In genomic region chr1:62159940-62160348, GRCh38 we compare ENCODE assay signal across 15 cellular contexts. TPM values are rescaled to one million over a fixed set of nuclear protein-coding genes. Genes with fewer than 3 reads are reported as not detected.
DNase-seq lines count a peak whose midpoint lies in the region; ATAC-seq and TF ChIP-seq lines count a peak whose summit lies in the region.
"Had no signal": no experiment of that assay in that cellular context is flagged by ENCODE, and none has a peak within 500 bp of the region (broad histone marks: within the 10 kb centered on the region; RNA-seq: fewer than 3 reads in every experiment).

No MANE protein-coding gene starts in this region.

- in situ Hi-C loops in G401 (cut with HindIII; ENCODE audit: low sequenced_read_pairs) = no loop called here

- H3K9me3 Mint-ChIP-seq in activated T-helper 17 cell treated with anti-CD3 and anti-CD28 coated beads, Interleukin-2, amount 50 U/mL, for 72 hours = no peaks in the 10 kb centered on the region
- peaks cover 0 to 2% (median 0%) of the 10 kb centered on the region in 7 donors for H3K9me3 Mint-ChIP-seq in CD14-positive monocyte
- H3K9me3 Mint-ChIP-seq: CD8-positive, alpha-beta T cell; stimulated activated naive CD8-positive, alpha-beta T cell treated with anti-CD3 and anti-CD28 coated beads, Interleukin-15, Interleukin-2, amounts not matched to agents 100 ng/mL and 50 ng/mL, for 24 hours had no signal

- DNase-seq in G401 (ENCODE audit: low spot score) = peak; percentile 66
- no peak for DNase-seq in CD14-positive monocyte (ENCODE audit: low spot score)
- no peak for DNase-seq in DMS53 treated with DMSO at 0.1 percent for 48 hours (lab: John Stamatoyannopoulos, UW; ENCODE audit: unreplicated experiment)
- DNase-seq: amygdala; CD8-positive, alpha-beta T cell; NCI-H2171 treated with DMSO at 0.1 percent for 48 hours; T-helper 9 cell had no signal

- H3K36me3 Mint-ChIP-seq in activated T-helper 17 cell treated with anti-CD3 and anti-CD28 coated beads, Interleukin-2, amount 50 U/mL, for 72 hours (ENCODE audit: low read depth) = peaks cover 16% of the 10 kb centered on the region
- H3K36me3 Mint-ChIP-seq in CD14-positive monocyte = no peaks in the 10 kb centered on the region

- no peak overlapping the region for H3K27ac Mint-ChIP-seq in activated T-helper 17 cell treated with anti-CD3 and anti-CD28 coated beads, Interleukin-2, amount 50 U/mL, for 72 hours
- H3K27ac Mint-ChIP-seq in CD14-positive monocyte = no peak overlapping the region
- H3K27ac Mint-ChIP-seq: CD8-positive, alpha-beta T cell; stimulated activated naive CD8-positive, alpha-beta T cell treated with anti-CD3 and anti-CD28 coated beads, Interleukin-15, Interleukin-2, amounts not matched to agents 100 ng/mL and 50 ng/mL, for 24 hours had no signal

- ATAC-seq in GM19452 (IDR thresholded peaks at IDR 0.05; ENCODE audit: unreplicated experiment) (peak; percentile 82), HG02884 (IDR thresholded peaks at IDR 0.05; ENCODE audit: unreplicated experiment) (peak; percentile 75), HG03469 (IDR thresholded peaks at IDR 0.05; ENCODE audit: unreplicated experiment) (peak; percentile 62), GM18858 (IDR thresholded peaks at IDR 0.05; ENCODE audit: unreplicated experiment) (no peak)
- no peak for ATAC-seq in activated T-helper 17 cell treated with anti-CD3 and anti-CD28 coated beads, Interleukin-2, amount 50 U/mL, for 72 hours (replicated peaks)
- ATAC-seq: CD8-positive, alpha-beta T cell had no signal

- intact Hi-C loops in CD14-positive monocyte (cut with micrococcal nuclease) = no loop called here

- no peaks in the 10 kb centered on the region for H3K27me3 Mint-ChIP-seq in activated T-helper 17 cell treated with anti-CD3 and anti-CD28 coated beads, Interleukin-2, amount 50 U/mL, for 72 hours
- H3K27me3 Mint-ChIP-seq in CD14-positive monocyte (ENCODE audit: low read depth in 3 of 3) = peaks cover 0 to 5% (median 0%) of the 10 kb centered on the region in 3 donors
- H3K27me3 Mint-ChIP-seq: stimulated activated naive CD8-positive, alpha-beta T cell treated with anti-CD3 and anti-CD28 coated beads, Interleukin-15, Interleukin-2, amounts not matched to agents 100 ng/mL and 50 ng/mL, for 24 hours had no signal

- no peak for TF ChIP-seq CTCF in CD14-positive monocyte (IDR thresholded peaks at IDR 0.05)

- no peak overlapping the region for H3K4me3 Mint-ChIP-seq in activated T-helper 17 cell treated with anti-CD3 and anti-CD28 coated beads, Interleukin-2, amount 50 U/mL, for 72 hours
- H3K4me3 Mint-ChIP-seq in CD14-positive monocyte = no peak overlapping the region
- H3K4me3 Mint-ChIP-seq: CD8-positive, alpha-beta T cell; stimulated activated naive CD8-positive, alpha-beta T cell treated with anti-CD3 and anti-CD28 coated beads, Interleukin-15, Interleukin-2, amounts not matched to agents 100 ng/mL and 50 ng/mL, for 24 hours had no signal

- no peaks in the 10 kb centered on the region for H3K4me1 Mint-ChIP-seq in activated T-helper 17 cell treated with anti-CD3 and anti-CD28 coated beads, Interleukin-2, amount 50 U/mL, for 72 hours
- no peaks in the 10 kb centered on the region for H3K4me1 Mint-ChIP-seq in CD14-positive monocyte

RNA-seq across cellular contexts. Expression of gene L1TD1, which starts 34.7 kb away (rescaled TPM):
- total RNA-seq in G401 (2014; rRNA removed; shearing (Covaris generic)) = not detected in 2 replicates
- total RNA-seq in activated T-helper 17 cell treated with anti-CD3 and anti-CD28 coated beads, Interleukin-2, amount 50 U/mL, for 72 hours = not detected
- under 1 TPM; 0.12 to 0.22 TPM for polyA plus RNA-seq in CD14-positive monocyte
- total RNA-seq: CD8-positive, alpha-beta T cell; osteoblast; skeletal muscle tissue had no signal

Comparison
In these comparisons a context has a peak if more than half of its experiments do, and no peak if none do; other contexts are left out.
1. ATAC-seq: peak in GM19452 (single experiment), HG02884 (single experiment) and HG03469 (single experiment); none in GM18858 (single experiment) and activated T-helper 17 cell treated with anti-CD3 and anti-CD28 coated beads, Interleukin-2, amount 50 U/mL, for 72 hours (single experiment).